In the genomic region with DNA sequence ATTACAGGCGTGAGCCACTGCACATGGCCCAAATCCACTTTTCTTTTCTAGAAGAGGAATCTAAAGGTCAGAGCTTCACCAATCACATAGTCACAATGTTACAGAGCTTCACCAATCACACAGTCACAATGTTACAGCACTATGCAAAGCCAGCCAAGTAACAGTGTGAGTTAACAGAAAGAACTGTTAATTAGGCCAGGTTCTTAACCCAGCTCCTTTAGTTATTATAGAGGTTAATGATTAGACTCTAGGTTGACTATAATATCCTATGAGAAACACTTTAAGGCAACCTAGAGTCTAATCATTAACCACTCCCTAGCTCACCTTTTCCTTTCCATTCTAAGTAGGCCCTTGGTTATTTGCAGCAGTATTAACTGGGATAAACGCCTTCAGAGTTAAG, we compare ENCODE assay signal across 19 cellular contexts. TPM values are rescaled to one million over a fixed set of nuclear protein-coding genes. Genes with fewer than 3 reads are reported as not detected.
DNase-seq lines count a peak whose midpoint lies in the region; ATAC-seq and TF ChIP-seq lines count a peak whose summit lies in the region.
"Had no signal": no experiment of that assay in that cellular context is flagged by ENCODE, and none has a peak within 500 bp of the region (broad histone marks: within the 10 kb centered on the region; RNA-seq: fewer than 3 reads in every experiment).

No MANE protein-coding gene starts in this region.

- H3K9me3 Mint-ChIP-seq in activated T-cell treated with anti-CD3 and anti-CD28 coated beads, Interleukin-2, amount 50 U/mL, for 72 hours, result no peaks in the 10 kb centered on the region
- no peaks in the 10 kb centered on the region for H3K9me3 Mint-ChIP-seq in stimulated activated effector memory CD8-positive, alpha-beta T cell treated with anti-CD3 and anti-CD28 coated beads, Interleukin-12 subunit alpha, Interleukin-12 subunit beta, amount 100 ng/mL, for 72 hours

- H3K4me1 Mint-ChIP-seq in activated T-cell treated with anti-CD3 and anti-CD28 coated beads, Interleukin-2, amount 50 U/mL, for 72 hours (ENCODE audit: low read depth), result peaks cover 8% of the 10 kb centered on the region
- peaks cover 16% of the 10 kb centered on the region for H3K4me1 Mint-ChIP-seq in stimulated activated effector memory CD8-positive, alpha-beta T cell treated with anti-CD3 and anti-CD28 coated beads, Interleukin-12 subunit alpha, Interleukin-12 subunit beta, amount 100 ng/mL, for 72 hours

- peaks cover 2 to 27% of the 10 kb centered on the region in 2 donors for H3K36me3 Mint-ChIP-seq in activated T-cell treated with anti-CD3 and anti-CD28 coated beads, Interleukin-2, amount 50 U/mL, for 72 hours (ENCODE audit: insufficient read depth in 2 of 2)
- peaks cover 97% of the 10 kb centered on the region for H3K36me3 Mint-ChIP-seq in stimulated activated effector memory CD8-positive, alpha-beta T cell treated with anti-CD3 and anti-CD28 coated beads, Interleukin-12 subunit alpha, Interleukin-12 subunit beta, amount 100 ng/mL, for 72 hours

- no peak overlapping the region for H3K4me3 Mint-ChIP-seq in activated T-cell treated with anti-CD3 and anti-CD28 coated beads, Interleukin-2, amount 50 U/mL, for 72 hours
- no peak overlapping the region for H3K4me3 Mint-ChIP-seq in stimulated activated effector memory CD8-positive, alpha-beta T cell treated with anti-CD3 and anti-CD28 coated beads, Interleukin-12 subunit alpha, Interleukin-12 subunit beta, amount 100 ng/mL, for 72 hours

- peak overlapping the region; percentile 59 for H3K27ac Mint-ChIP-seq in activated T-cell treated with anti-CD3 and anti-CD28 coated beads, Interleukin-2, amount 50 U/mL, for 72 hours
- peak overlapping the region; percentile 61 for H3K27ac Mint-ChIP-seq in stimulated activated effector memory CD8-positive, alpha-beta T cell treated with anti-CD3 and anti-CD28 coated beads, Interleukin-12 subunit alpha, Interleukin-12 subunit beta, amount 100 ng/mL, for 72 hours

- no peaks in the 10 kb centered on the region for H3K27me3 Mint-ChIP-seq in activated T-cell treated with anti-CD3 and anti-CD28 coated beads, Interleukin-2, amount 50 U/mL, for 72 hours (ENCODE audit: low read depth)

- H3K4me1 ChIP-seq in hepatocyte (ENCODE audit: insufficient read depth), result peaks cover 6% of the 10 kb centered on the region
- H3K4me1 ChIP-seq in gastroesophageal sphincter, result no peaks in the 10 kb centered on the region
- H3K4me1 ChIP-seq: ascending aorta had no signal

- in situ Hi-C loops in ACHN (cut with HindIII; ENCODE audit: low pct_ligation_motif_present, low pct_unique_long_range_greater_than_20kb, low sequenced_read_pairs), result no loop called here

- H3K4me2 ChIP-seq in hepatocyte, result peak overlapping the region; percentile 39
- H3K4me2 ChIP-seq: A549 had no signal

- H3K36me3 ChIP-seq in hepatocyte (replicated peaks; ENCODE audit: insufficient read depth, low read depth), result no peaks in the 10 kb centered on the region
- peaks cover 0 to 90% of the 10 kb centered on the region in 2 donors for H3K36me3 ChIP-seq in gastroesophageal sphincter

- H3K27me3 ChIP-seq in hepatocyte, result no peaks in the 10 kb centered on the region
- H3K27me3 ChIP-seq in gastroesophageal sphincter, result no peaks in the 10 kb centered on the region
- H3K27me3 ChIP-seq: ascending aorta, heart left ventricle had no signal

- H4K20me1 ChIP-seq in hepatocyte (ENCODE audit: insufficient read depth, poor library complexity, severe bottlenecking), result no peaks in the 10 kb centered on the region

- H2AFZ ChIP-seq in hepatocyte, result no peak overlapping the region

- no peaks in the 10 kb centered on the region for H3K9me2 ChIP-seq in hepatocyte (replicated peaks; ENCODE audit: insufficient read depth)

- no peak for DNase-seq in activated T-cell treated with anti-CD3 and anti-CD28 coated beads, Interleukin-2, amount 50 U/mL, for 72 hours
- DNase-seq in activated T-cell treated with anti-CD3 and anti-CD28 coated beads, Interleukin-2, amount 50 U/mL, for 48 hours, result no peak
- DNase-seq in hepatocyte (ENCODE audit: low spot score), result peak; percentile 21
- DNase-seq in stimulated activated effector memory CD8-positive, alpha-beta T cell treated with anti-CD3 and anti-CD28 coated beads, Interleukin-12 subunit alpha, Interleukin-12 subunit beta, amount 100 ng/mL, for 72 hours (ENCODE audit: low spot score in 2 of 2), result no peak
- DNase-seq in NOMO-1 (lab: John Stamatoyannopoulos, UW; ENCODE audit: unreplicated experiment in 2 of 2), result no peak
- no peak for DNase-seq in ACHN
- DNase-seq: activated T-cell treated with anti-CD3 and anti-CD28 coated beads for 4 hours; DND-41; effector CD4-positive, alpha-beta T cell; heart left ventricle; midbrain; NCI-H2227 treated with DMSO at 0.1 percent for 48 hours had no signal

- H3K79me2 ChIP-seq in hepatocyte, result no peaks in the 10 kb centered on the region

- H3K27ac ChIP-seq in hepatocyte, result peak overlapping the region; percentile 35
- H3K27ac ChIP-seq in gastroesophageal sphincter, result no peak overlapping the region
- H3K27ac ChIP-seq: A549, ascending aorta, heart left ventricle, HL-60, RWPE1, thoracic aorta had no signal

- no peak for TF ChIP-seq CTCF in hepatocyte (IDR thresholded peaks at IDR 0.05; ENCODE audit: poor library complexity)
- no peak for TF ChIP-seq CTCF in gastroesophageal sphincter (IDR thresholded peaks at IDR 0.05)

- no peak for TF ChIP-seq EP300 in gastroesophageal sphincter (IDR thresholded peaks at IDR 0.05)

- TF ChIP-seq POLR2A in gastroesophageal sphincter (IDR thresholded peaks at IDR 0.05), result no peak

- H3K9me3 ChIP-seq in hepatocyte (ENCODE audit: low read depth) (no peaks in the 10 kb centered on the region), gastroesophageal sphincter (no peaks in the 10 kb centered on the region)
- H3K9me3 ChIP-seq: A549, ascending aorta, heart left ventricle, thoracic aorta had no signal

- H3K4me3 ChIP-seq in hepatocyte (no peak overlapping the region), gastroesophageal sphincter (no peak overlapping the region)
- H3K4me3 ChIP-seq: A549, ascending aorta, heart left ventricle, thoracic aorta had no signal

- peak in 1 of 2 donors; percentile 11 for ATAC-seq in activated T-cell treated with anti-CD3 and anti-CD28 coated beads, Interleukin-2, amount 50 U/mL, for 72 hours (replicated peaks in 1 of 2)
- ATAC-seq in HG03108 (IDR thresholded peaks at IDR 0.05; ENCODE audit: unreplicated experiment), result peak; percentile 67
- no peak for ATAC-seq in stimulated activated effector memory CD8-positive, alpha-beta T cell treated with anti-CD3 and anti-CD28 coated beads, Interleukin-12 subunit alpha, Interleukin-12 subunit beta, amount 100 ng/mL, for 72 hours
- no peak for ATAC-seq in gastroesophageal sphincter

- WGBS in hepatocyte (ENCODE audit: low lambda C conversion rate, missing lambda C conversion rate), result 74% methylated on average over 2 of the region's 2 CpGs
- WGBS in gastroesophageal sphincter (ENCODE audit: low coverage in 1 of 2), 2 donors, result 100% methylated on average over 1 of the region's 2 CpGs; no CpG with 5 or more reads in 1 of the 2 donors

RNA-seq across cellular contexts. Expression of a gene that starts 54.0 kb away (rescaled TPM):
- total RNA-seq in activated T-cell treated with anti-CD3 and anti-CD28 coated beads, Interleukin-2, amount 50 U/mL, for 72 hours, result 10 to 100 TPM; 82.6 to 91.8 TPM
- total RNA-seq in hepatocyte, result 62.3 and 64.0 TPM in 2 replicates
- 9.3 and 14.2 TPM in 2 replicates for polyA plus RNA-seq in hepatocyte
- 10 to 100 TPM; 65.2 to 87.4 (median 76.1) TPM for total RNA-seq in gastroesophageal sphincter
